ENCODE assay signal across 8 cellular contexts in the genomic region with DNA sequence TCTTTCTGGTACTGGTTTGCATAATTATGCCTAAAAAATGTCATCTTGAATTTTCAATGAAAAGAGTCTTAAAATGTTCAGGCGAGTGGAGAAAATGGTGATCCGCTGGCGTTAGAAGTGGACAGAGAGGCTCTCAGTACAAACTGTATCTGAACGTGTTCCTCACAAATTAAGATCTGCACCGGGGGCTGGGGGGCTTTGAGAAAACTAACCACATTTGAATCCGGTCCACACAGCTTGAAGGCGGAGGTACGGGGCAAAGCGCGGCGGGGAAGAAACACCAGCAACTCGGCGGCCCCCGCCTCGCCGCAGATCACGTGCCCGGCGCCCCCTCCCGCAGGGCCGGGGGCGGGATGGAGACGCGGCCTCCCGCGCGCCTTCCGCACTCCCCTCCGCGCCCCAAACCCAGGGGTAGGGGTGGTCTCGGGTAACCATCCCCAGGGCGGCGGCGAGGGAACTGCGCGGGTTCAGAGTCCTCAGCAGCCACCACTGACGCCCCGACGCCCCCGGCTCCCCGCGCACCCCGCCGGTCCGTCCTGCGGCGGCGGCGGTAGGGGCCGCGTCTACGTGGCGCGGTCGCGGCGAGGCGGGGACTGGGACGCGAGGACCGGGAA. TPM values are rescaled to one million over a fixed set of nuclear protein-coding genes. Genes with fewer than 3 reads are reported as not detected.
DNase-seq lines count a peak whose midpoint lies in the region; ATAC-seq, FAIRE-seq and TF ChIP-seq lines count a peak whose summit lies in the region.

No MANE protein-coding gene starts in this region.

- peaks cover 8% of the 10 kb centered on the region for H3K4me1 ChIP-seq in iPS-18a (ENCODE audit: control insufficient read depth, low read depth, low read length)
- H3K4me1 ChIP-seq in small intestine (ENCODE audit: control insufficient read depth in 2 of 2, insufficient read depth in 1 of 2, low read depth in 1 of 2, low read length in 1 of 2), result peaks cover 2 to 9% of the 10 kb centered on the region in 2 donors

- DNase-seq in activated CD8-positive, alpha-beta memory T cell treated with anti-CD3 and anti-CD28 coated beads for 24 hours, result peak; percentile 78
- DNase-seq in activated CD8-positive, alpha-beta memory T cell treated with anti-CD3 and anti-CD28 coated beads, Interleukin-2, amount 50 U/mL, for 48 hours, result no peak
- peak; percentile 42 for DNase-seq in T follicular helper cell (ENCODE audit: low read depth)
- peak; percentile 57 for DNase-seq in astrocyte of the spinal cord (ENCODE audit: low read depth, low spot score)
- DNase-seq in small intestine, result peak; percentile 36
- no peak for DNase-seq in EL

- H3K27ac ChIP-seq in iPS-18a (ENCODE audit: low read length), result peak overlapping the region; percentile 18
- peak overlapping the region; percentile 93 to 96 for H3K27ac ChIP-seq in small intestine (ENCODE audit: low read depth in 1 of 2, low read length in 1 of 2)

- H3K4me3 ChIP-seq in astrocyte of the spinal cord (ENCODE audit: low read depth, low read length) (peak overlapping the region; percentile 62), iPS-18a (ENCODE audit: low read length) (peak overlapping the region; percentile 89), small intestine (ENCODE audit: low read depth in 1 of 2, low read length in 2 of 2) (peak overlapping the region; percentile 74 to 98)

- ATAC-seq in HG03354 (IDR thresholded peaks at IDR 0.05; ENCODE audit: poor library complexity, severe bottlenecking, unreplicated experiment), result peak; percentile 36

- no peaks in the 10 kb centered on the region for H3K36me3 ChIP-seq in iPS-18a (ENCODE audit: control insufficient read depth, low read depth, low read length)
- H3K36me3 ChIP-seq in small intestine (ENCODE audit: control insufficient read depth in 2 of 2, insufficient read depth in 2 of 2, low read length in 2 of 2), result no peaks in the 10 kb centered on the region

- no peaks in the 10 kb centered on the region for H3K27me3 ChIP-seq in iPS-18a (ENCODE audit: control insufficient read depth, insufficient read depth, low read length)
- no peaks in the 10 kb centered on the region for H3K27me3 ChIP-seq in small intestine (ENCODE audit: control insufficient read depth in 2 of 2, insufficient read depth in 2 of 2, low read length in 2 of 2)

- no peak for FAIRE-seq in small intestine (lab: Jason Lieb, UNC)

- no peaks in the 10 kb centered on the region for H3K9me3 ChIP-seq in iPS-18a (ENCODE audit: control insufficient read depth, low read depth, low read length)
- H3K9me3 ChIP-seq in small intestine (ENCODE audit: control insufficient read depth, low read depth), result no peaks in the 10 kb centered on the region

- H3K9ac ChIP-seq in iPS-18a (ENCODE audit: low read length), result peak overlapping the region; percentile 73

- WGBS in small intestine, 3 donors, result 1% methylated on average over 44 to 61 of the region's 61 CpGs

- TF ChIP-seq CTCF in astrocyte of the spinal cord (IDR thresholded peaks at IDR 0.05; ENCODE audit: low read depth, low read length), result no peak

- in situ Hi-C loops in astrocyte of the spinal cord (cut with HindIII; ENCODE audit: low sequenced_read_pairs), result no loop called here

RNA-seq across cellular contexts. Expression of a gene that starts 0.5 kb away (rescaled TPM):
- polyA plus RNA-seq in small intestine, result 10 to 100 TPM; 20.0 to 91.5 (median 63.0) TPM

Comparison
In these comparisons a context has a peak if more than half of its experiments do, and no peak if none do; other contexts are left out.
1. DNase-seq: peak in activated CD8-positive, alpha-beta memory T cell treated with anti-CD3 and anti-CD28 coated beads for 24 hours (single experiment), T follicular helper cell (single experiment), astrocyte of the spinal cord (single experiment) and small intestine (single experiment); none in activated CD8-positive, alpha-beta memory T cell treated with anti-CD3 and anti-CD28 coated beads, Interleukin-2, amount 50 U/mL, for 48 hours (single experiment) and EL (single experiment).
2. Peak in every context shown above with its lines, with median percentiles within 50 percentile points of each other: H3K4me3 ChIP-seq.